Comparison of ENCODE assay signal across 1 cellular context in genomic region chr12:64634508-64635092, GRCh38.
TF ChIP-seq lines count a peak whose summit lies in the region.

No MANE protein-coding gene starts in this region.

TF ChIP-seq in K562, 482 proteins besides CTCF, POLR2A, EP300 and RAD21 (continued from another document):
- TF ChIP-seq PRDM10 (IDR thresholded peaks at IDR 0.05; ENCODE audit: partially characterized antibody) = peak; percentile 6
- TF ChIP-seq RBM39 (optimal IDR thresholded peaks at IDR 0.05; ENCODE audit: low read depth, low read length) = no peak
- TF ChIP-seq PBX2 (CRISPR knock-in tag; IDR thresholded peaks at IDR 0.05; ENCODE audit: low read depth) = no peak
- TF ChIP-seq PBX2 (tag; conservative IDR thresholded peaks at IDR 0.05; ENCODE audit: low read depth) = peak; percentile 26; the same call in 1 of the 2 replicates
- TF ChIP-seq MNT (conservative IDR thresholded peaks at IDR 0.05) = no peak
